In genomic region chr18:35473562-35473961, GRCh38 we compare ENCODE assay signal across 19 cellular contexts. TPM values are rescaled to one million over a fixed set of nuclear protein-coding genes. Genes with fewer than 3 reads are reported as not detected.
DNase-seq lines count a peak whose midpoint lies in the region; ATAC-seq, FAIRE-seq and TF ChIP-seq lines count a peak whose summit lies in the region.
"Had no signal": no experiment of that assay in that cellular context is flagged by ENCODE, and none has a peak within 500 bp of the region (broad histone marks: within the 10 kb centered on the region; RNA-seq: fewer than 3 reads in every experiment).

No MANE protein-coding gene starts in this region.

- H2AFZ ChIP-seq in keratinocyte (ENCODE audit: control insufficient read depth, low read length) (no peak overlapping the region), PC-3 (ENCODE audit: low read length) (no peak overlapping the region)
- H2AFZ ChIP-seq: GM23248 had no signal

- H3K4me3 ChIP-seq in BLaER1 treated with 17β-estradiol and CSF1 and Interleukin-3, amounts not matched to agents 10 nM and 100 nM = no peak overlapping the region
- H3K4me3 ChIP-seq in Jurkat, Clone E6-1 (ENCODE audit: low read length) = no peak overlapping the region
- H3K4me3 ChIP-seq in keratinocyte (ENCODE audit: control insufficient read depth in 2 of 3, extremely low read depth in 1 of 3, insufficient read depth in 2 of 3, low read depth in 1 of 3, low read length in 3 of 3) = peak overlapping the region in 1 of 3 experiments; percentile 9
- no peak overlapping the region for H3K4me3 ChIP-seq in rectal smooth muscle tissue (ENCODE audit: low read length)
- H3K4me3 ChIP-seq in gastroesophageal sphincter = no peak overlapping the region
- H3K4me3 ChIP-seq in PC-3 (ENCODE audit: low read length) = no peak overlapping the region
- H3K4me3 ChIP-seq: GM23248 had no signal

- no TSS peak for BruUV-seq in PC-3 (replicated peaks; lab: Mats Ljungman, UMichigan)

- H3K4me1 ChIP-seq in BLaER1 treated with 17β-estradiol and CSF1 and Interleukin-3, amounts not matched to agents 10 nM and 100 nM = peaks cover 18 to 56% (median 51%) of the 10 kb centered on the region in 10 experiments
- H3K4me1 ChIP-seq in keratinocyte (ENCODE audit: control insufficient read depth, extremely low read depth, insufficient read depth, low read length) = peaks cover 15% of the 10 kb centered on the region
- peaks cover 9% of the 10 kb centered on the region for H3K4me1 ChIP-seq in rectal smooth muscle tissue (ENCODE audit: control insufficient read depth, insufficient read depth, low read length)
- H3K4me1 ChIP-seq in gastroesophageal sphincter = peaks cover 0 to 42% (median 0%) of the 10 kb centered on the region in 3 donors
- H3K4me1 ChIP-seq in PC-3 (ENCODE audit: insufficient read depth, low read length) = peaks cover 26% of the 10 kb centered on the region

- dilution Hi-C loops in keratinocyte (cut with MboI; ENCODE audit: extremely low pct_ligation_motif_present, low sequenced_read_pairs) = no loop called here

- POLR2A ChIA-PET in PC-3 (lab: Charles Lee; ENCODE audit: unreplicated experiment) = no interaction called here

- no peaks in the 10 kb centered on the region for H3K9me2 ChIP-seq in PC-3 (replicated peaks; ENCODE audit: low read length)

- no peak for TF ChIP-seq POLR2A in gastroesophageal sphincter (IDR thresholded peaks at IDR 0.05)

- no peak for TF ChIP-seq EP300 in gastroesophageal sphincter (IDR thresholded peaks at IDR 0.05)

- no peaks in the 10 kb centered on the region for H3K27me3 ChIP-seq in BLaER1 treated with 17β-estradiol and CSF1 and Interleukin-3, amounts not matched to agents 10 nM and 100 nM
- H3K27me3 ChIP-seq in keratinocyte (ENCODE audit: control insufficient read depth, extremely low read depth, insufficient read depth, low read length) (no peaks in the 10 kb centered on the region), rectal smooth muscle tissue (ENCODE audit: control insufficient read depth, insufficient read depth, low read length) (no peaks in the 10 kb centered on the region), gastroesophageal sphincter (no peaks in the 10 kb centered on the region), PC-3 (ENCODE audit: low read length) (no peaks in the 10 kb centered on the region)

- peaks cover 0 to 18% (median 8%) of the 10 kb centered on the region in 11 experiments; a peak in 12 of 22 replicates for H3K9me3 ChIP-seq in BLaER1 treated with 17β-estradiol and CSF1 and Interleukin-3, amounts not matched to agents 10 nM and 100 nM (replicated peaks in 1 of 11)
- H3K9me3 ChIP-seq in keratinocyte (ENCODE audit: control insufficient read depth, low read depth, low read length) (no peaks in the 10 kb centered on the region), gastroesophageal sphincter (no peaks in the 10 kb centered on the region), PC-3 (ENCODE audit: low read length) (no peaks in the 10 kb centered on the region)

- 90 to 100% methylated on average over 1 of the region's 1 CpG for WGBS in gastroesophageal sphincter (ENCODE audit: low coverage in 1 of 2), 2 donors

- peak overlapping the region in 7 of 11 experiments; percentile 1 to 53 (median 39); a peak in 12 of 22 replicates for H3K4me2 ChIP-seq in BLaER1 treated with 17β-estradiol and CSF1 and Interleukin-3, amounts not matched to agents 10 nM and 100 nM
- peak overlapping the region; percentile 30 for H3K4me2 ChIP-seq in keratinocyte (ENCODE audit: control insufficient read depth, extremely low read depth, insufficient read depth, low read depth, low read length)
- H3K4me2 ChIP-seq in PC-3 (ENCODE audit: low read length) = no peak overlapping the region

- H3K9ac ChIP-seq in BLaER1 treated with 17β-estradiol and CSF1 and Interleukin-3, amounts not matched to agents 10 nM and 100 nM = no peak overlapping the region
- H3K9ac ChIP-seq in keratinocyte (ENCODE audit: control insufficient read depth, extremely low read depth, insufficient read depth, low read length) (no peak overlapping the region), rectal smooth muscle tissue (ENCODE audit: low read length) (no peak overlapping the region), PC-3 (ENCODE audit: low read length) (no peak overlapping the region)
- H3K9ac ChIP-seq: GM23248 had no signal

- no peaks in the 10 kb centered on the region for H3F3A ChIP-seq in PC-3 (ENCODE audit: low read length, unreplicated experiment)

- no peaks in the 10 kb centered on the region for H4K20me1 ChIP-seq in BLaER1 treated with 17β-estradiol and CSF1 and Interleukin-3, amounts not matched to agents 10 nM and 100 nM
- H4K20me1 ChIP-seq in keratinocyte (ENCODE audit: control insufficient read depth, extremely low read depth, insufficient read depth, low read length) = peaks cover 5% of the 10 kb centered on the region
- H4K20me1 ChIP-seq in PC-3 (ENCODE audit: low read length) = no peaks in the 10 kb centered on the region

- no peak for TF ChIP-seq CTCF in keratinocyte (optimal IDR thresholded peaks at IDR 0.05 in 1 of 3, IDR thresholded peaks at IDR 0.05 in 1 of 3, conservative IDR thresholded peaks at IDR 0.05 in 1 of 3; ENCODE audit: extremely low read depth in 1 of 3, insufficient read depth in 2 of 3, low read length in 3 of 3)
- no peak for TF ChIP-seq CTCF in gastroesophageal sphincter (IDR thresholded peaks at IDR 0.05)
- no peak for TF ChIP-seq CTCF in PC-3 (conservative IDR thresholded peaks at IDR 0.05; ENCODE audit: low read depth, low read length)

- H3K27ac ChIP-seq in BLaER1 treated with 17β-estradiol and CSF1 and Interleukin-3, amounts not matched to agents 10 nM and 100 nM = no peak overlapping the region
- H3K27ac ChIP-seq in keratinocyte (ENCODE audit: control insufficient read depth, insufficient read depth, low read length) (no peak overlapping the region), rectal smooth muscle tissue (ENCODE audit: low read depth, low read length) (peak overlapping the region; percentile 7), gastroesophageal sphincter (no peak overlapping the region), PC-3 (ENCODE audit: low read length) (no peak overlapping the region)
- H3K27ac ChIP-seq: GM23248 had no signal

- FAIRE-seq in keratinocyte (lab: Jason Lieb, UNC) = no peak
- FAIRE-seq: D721Med, G401.6, GM12892, H1 had no signal

- ATAC-seq in gastroesophageal sphincter = no peak
- ATAC-seq in PC-3 = no peak

- H3K79me2 ChIP-seq in keratinocyte (ENCODE audit: control insufficient read depth, insufficient read depth, low read length) = peaks cover 84% of the 10 kb centered on the region
- H3K79me2 ChIP-seq in PC-3 (ENCODE audit: low read length) = peaks cover 17% of the 10 kb centered on the region; the same call in 1 of the 2 replicates

- peak; percentile 67 for DNase-seq in Jurkat, Clone E6-1 (ENCODE audit: low read depth, low spot score)
- DNase-seq in keratinocyte (ENCODE audit: low read depth, low spot score) (no peak), midbrain (lab: John Stamatoyannopoulos, UW) (no peak), PC-3 (no peak), DMS79 (lab: John Stamatoyannopoulos, UW) (no peak)
- DNase-seq: CD4-positive, alpha-beta T cell; CD8-positive, alpha-beta memory T cell; DMS 273 treated with DMSO at 0.1 percent for 48 hours; DMS79 treated with DMSO at 0.1 percent for 48 hours; GM23248; H7; HCEC 1CT had no signal

- H3K36me3 ChIP-seq in BLaER1 treated with 17β-estradiol and CSF1 and Interleukin-3, amounts not matched to agents 10 nM and 100 nM = peaks cover 0 to 53% (median 20%) of the 10 kb centered on the region in 11 experiments; a peak in 16 of 22 replicates
- H3K36me3 ChIP-seq in keratinocyte (ENCODE audit: control insufficient read depth in 2 of 2, extremely low read depth in 1 of 2, insufficient read depth in 2 of 2, low read length in 2 of 2) (peaks cover 20 to 39% of the 10 kb centered on the region in 2 experiments), rectal smooth muscle tissue (ENCODE audit: control insufficient read depth, insufficient read depth, low read length) (peaks cover 4% of the 10 kb centered on the region), gastroesophageal sphincter (peaks cover 0 to 14% of the 10 kb centered on the region in 2 donors), PC-3 (ENCODE audit: low read depth, low read length) (no peaks in the 10 kb centered on the region)

- intact Hi-C loops in PC-3 (cut with micrococcal nuclease) = loop anchor here (10.0 kb wide), 1 partner anchor 111 kb away; the partner anchor contains the start of gene GALNT1

- CTCF ChIA-PET in PC-3 (lab: Charles Lee) = no interaction called here

- H3K9me1 ChIP-seq in keratinocyte (ENCODE audit: control insufficient read depth, extremely low read depth, insufficient read depth, low read length) = peaks cover 2% of the 10 kb centered on the region

RNA-seq across cellular contexts. Expression of gene INO80C, which starts 24.2 kb away (rescaled TPM):
- 55.2 TPM for polyA plus RNA-seq in Jurkat, Clone E6-1 (2012; ENCODE audit: insufficient read depth, insufficient read length)
- 41.6 to 54.7 TPM (median 43.7 TPM) in 3 replicates for polyA plus RNA-seq in keratinocyte
- 24.0 TPM for polyA plus RNA-seq in keratinocyte (2011; ENCODE audit: low read depth)
- 30.4 and 32.9 TPM in 2 replicates for polyA plus RNA-seq in keratinocyte (2011; cell fraction: cytosol; rRNA removed)
- polyA plus RNA-seq in keratinocyte (2011; cell fraction: nucleus; rRNA removed) = 48.2 and 56.9 TPM in 2 replicates
- polyA plus RNA-seq in keratinocyte (2012; ENCODE audit: low replicate concordance) = 27.2 and 40.3 TPM in 2 replicates
- polyA minus RNA-seq in keratinocyte = 19.7 to 32.4 TPM (median 20.8 TPM) in 3 replicates
- polyA minus RNA-seq in keratinocyte (2011; cell fraction: cytosol; rRNA and poly(A)+ RNA removed) = 24.6 TPM
- 12.5 and 15.1 TPM in 2 replicates for polyA minus RNA-seq in keratinocyte (2011; cell fraction: nucleus; rRNA and poly(A)+ RNA removed)
- total RNA-seq in gastroesophageal sphincter (10 to 100 TPM in 1 of 4 donors, 1 to 10 TPM in 3; 5.8 to 13.6 (median 8.6) TPM), PC-3 (2014; rRNA removed) (6.8 and 16.1 TPM in 2 replicates)
